ENCODE assay signal across 17 cellular contexts in genomic region chr22:33747029-33747428, GRCh38.
A peak's percentile ranks its signal among the peaks of the same experiment; 100 is the strongest.
DNase-seq lines count a peak whose midpoint lies in the region; ATAC-seq, FAIRE-seq and TF ChIP-seq lines count a peak whose summit lies in the region.
"Had no signal": no experiment of that assay in that cellular context is flagged by ENCODE, and none has a peak within 500 bp of the region (broad histone marks: within the 10 kb centered on the region; RNA-seq: fewer than 3 reads in every experiment).

No MANE protein-coding gene starts in this region.

- H3K27me3 Mint-ChIP-seq in astrocyte (ENCODE audit: low read depth, unreplicated experiment) = no peaks in the 10 kb centered on the region
- no peaks in the 10 kb centered on the region for H3K27me3 Mint-ChIP-seq in stimulated activated naive B cell treated with anti-CD40 and anti-IgM and Interleukin-4, amounts not matched to agents 10 μg/mL and 1 μg/mL and 100 μg/mL, for 72 hours
- H3K27me3 Mint-ChIP-seq: CD4-positive, CD25-positive, alpha-beta regulatory T cell had no signal

- POLR2A ChIA-PET in HEK293T (lab: Yijun Ruan, JAX) = no interaction called here

- no peaks in the 10 kb centered on the region for H3K9me3 ChIP-seq in astrocyte (ENCODE audit: insufficient read depth, low read depth, low read length)
- H3K9me3 ChIP-seq in mucosa of descending colon = no peaks in the 10 kb centered on the region
- H3K9me3 ChIP-seq: HAP-1 had no signal

- CTCF ChIA-PET in HEK293T (lab: Yijun Ruan, JAX) = no interaction called here

- H3K9ac ChIP-seq in astrocyte (ENCODE audit: low read length) = no peak overlapping the region

- H3K4me2 ChIP-seq in astrocyte (ENCODE audit: low read length) = no peak overlapping the region
- H3K4me2 ChIP-seq: GM23338 had no signal

- peaks cover 11% of the 10 kb centered on the region for H3K4me1 Mint-ChIP-seq in astrocyte (ENCODE audit: low read depth, unreplicated experiment)
- H3K4me1 Mint-ChIP-seq in stimulated activated naive B cell treated with anti-CD40 and anti-IgM and Interleukin-4, amounts not matched to agents 10 μg/mL and 1 μg/mL and 100 μg/mL, for 72 hours = peaks cover 30 to 34% of the 10 kb centered on the region in 2 donors
- H3K4me1 Mint-ChIP-seq: CD4-positive, CD25-positive, alpha-beta regulatory T cell had no signal

- H3K79me2 ChIP-seq in astrocyte (ENCODE audit: insufficient read depth, low read length) = no peaks in the 10 kb centered on the region

- peaks cover 12% of the 10 kb centered on the region for H4K20me1 ChIP-seq in astrocyte (ENCODE audit: insufficient read depth, low read length)

- no peak for FAIRE-seq in astrocyte (lab: Jason Lieb, UNC)
- no peak for FAIRE-seq in D721Med (lab: Jason Lieb, UNC)
- no peak for FAIRE-seq in RCC 7860 (lab: Jason Lieb, UNC)
- FAIRE-seq: G401.6, GM12892 had no signal

- H3K36me3 Mint-ChIP-seq in astrocyte (ENCODE audit: low read depth, unreplicated experiment) = peaks cover 25% of the 10 kb centered on the region
- peaks cover 12 to 31% of the 10 kb centered on the region in 2 donors for H3K36me3 Mint-ChIP-seq in stimulated activated naive B cell treated with anti-CD40 and anti-IgM and Interleukin-4, amounts not matched to agents 10 μg/mL and 1 μg/mL and 100 μg/mL, for 72 hours
- H3K36me3 Mint-ChIP-seq: CD4-positive, CD25-positive, alpha-beta regulatory T cell had no signal

- H3K27ac Mint-ChIP-seq in astrocyte (ENCODE audit: unreplicated experiment) = peak overlapping the region; percentile 4
- H3K27ac Mint-ChIP-seq in stimulated activated naive B cell treated with anti-CD40 and anti-IgM and Interleukin-4, amounts not matched to agents 10 μg/mL and 1 μg/mL and 100 μg/mL, for 72 hours = peak overlapping the region; percentile 10
- H3K27ac Mint-ChIP-seq: GM23338 had no signal

- H2AFZ ChIP-seq in astrocyte (ENCODE audit: low read depth, low read length) = no peak overlapping the region
- H2AFZ ChIP-seq: GM23338 had no signal

- H3K27me3 ChIP-seq in astrocyte (ENCODE audit: insufficient read depth, low read length) = no peaks in the 10 kb centered on the region

- H3K27ac ChIP-seq in astrocyte (ENCODE audit: low read depth, low read length) = no peak overlapping the region

- H3K9me3 Mint-ChIP-seq in astrocyte (ENCODE audit: unreplicated experiment) = peaks cover 2% of the 10 kb centered on the region
- peaks cover 2 to 3% of the 10 kb centered on the region in 2 donors for H3K9me3 Mint-ChIP-seq in stimulated activated naive B cell treated with anti-CD40 and anti-IgM and Interleukin-4, amounts not matched to agents 10 μg/mL and 1 μg/mL and 100 μg/mL, for 72 hours
- H3K9me3 Mint-ChIP-seq: GM23338 had no signal

- no peak overlapping the region for H3K4me3 ChIP-seq in astrocyte (ENCODE audit: insufficient read depth, low read depth, low read length)
- no peak overlapping the region for H3K4me3 ChIP-seq in mucosa of descending colon
- H3K4me3 ChIP-seq: GM23338, HAP-1 had no signal

- intact Hi-C loops in mucosa of descending colon (cut with DNase I, micrococcal nuclease) = no loop called here

- ATAC-seq in mucosa of descending colon = peak; percentile 61
- no peak for ATAC-seq in stimulated activated naive B cell treated with anti-CD40 and anti-IgM and Interleukin-4, amounts not matched to agents 10 μg/mL and 1 μg/mL and 100 μg/mL, for 72 hours (replicated peaks)

- H3K4me3 Mint-ChIP-seq in astrocyte (ENCODE audit: unreplicated experiment) = no peak overlapping the region
- no peak overlapping the region for H3K4me3 Mint-ChIP-seq in stimulated activated naive B cell treated with anti-CD40 and anti-IgM and Interleukin-4, amounts not matched to agents 10 μg/mL and 1 μg/mL and 100 μg/mL, for 72 hours
- H3K4me3 Mint-ChIP-seq: CD4-positive, CD25-positive, alpha-beta regulatory T cell; GM23338 had no signal

- H3K4me1 ChIP-seq in astrocyte (ENCODE audit: insufficient read depth, low read length) (no peaks in the 10 kb centered on the region), mucosa of descending colon (ENCODE audit: low read depth) (peaks cover 13% of the 10 kb centered on the region)
- H3K4me1 ChIP-seq: HAP-1 had no signal

- H3K36me3 ChIP-seq in astrocyte (ENCODE audit: insufficient read depth, low read length) (no peaks in the 10 kb centered on the region), mucosa of descending colon (ENCODE audit: low read depth) (no peaks in the 10 kb centered on the region)
- H3K36me3 ChIP-seq: HAP-1 had no signal

- TF ChIP-seq CTCF in astrocyte (IDR thresholded peaks at IDR 0.05; ENCODE audit: insufficient read depth, low read depth, low read length) = no peak
- TF ChIP-seq CTCF in mucosa of descending colon (IDR thresholded peaks at IDR 0.05) = no peak
- no peak for TF ChIP-seq CTCF in D721Med (IDR thresholded peaks at IDR 0.05; ENCODE audit: insufficient read depth, missing control alignments)

- DNase-seq in HT-29 (ENCODE audit: low spot score) (peak; percentile 30), astrocyte (ENCODE audit: low read depth) (no peak), mucosa of descending colon (peak in 2 of 3 donors; percentile 9 to 25), D721Med (ENCODE audit: insufficient read length, low spot score) (no peak), HEK293T (ENCODE audit: extremely low spot score) (no peak), RCC 7860 (ENCODE audit: low spot score) (no peak)
- no peak for DNase-seq in stimulated activated naive B cell treated with anti-CD40 and anti-IgM and Interleukin-4, amounts not matched to agents 10 μg/mL and 1 μg/mL and 100 μg/mL, for 72 hours
- DNase-seq: CD4-positive, CD25-positive, alpha-beta regulatory T cell; DMS 273 treated with DMSO at 0.1 percent for 48 hours; Kasumi-1; NCI-H1694; NCI-H2081; NK-92 treated with Interleukin-12 subunit alpha and Interleukin-12 subunit beta, amount 100 ng/mL, for 24 hours had no signal

TF ChIP-seq in HEK293T, 16 proteins besides CTCF, POLR2A, EP300 and RAD21:
- TF ChIP-seq FOXK2 (IDR thresholded peaks at IDR 0.05) = no peak

Comparison
In these comparisons a context has a peak if more than half of its experiments do, and no peak if none do; other contexts are left out.
1. DNase-seq: peak in HT-29 (single experiment) and mucosa of descending colon (2 of 3); none in astrocyte (single experiment), stimulated activated naive B cell treated with anti-CD40 and anti-IgM and Interleukin-4, amounts not matched to agents 10 μg/mL and 1 μg/mL and 100 μg/mL, for 72 hours (single experiment), D721Med (single experiment), HEK293T (single experiment) and RCC 7860 (single experiment).